ENCODE assay signal across 24 cellular contexts in the genomic region with DNA sequence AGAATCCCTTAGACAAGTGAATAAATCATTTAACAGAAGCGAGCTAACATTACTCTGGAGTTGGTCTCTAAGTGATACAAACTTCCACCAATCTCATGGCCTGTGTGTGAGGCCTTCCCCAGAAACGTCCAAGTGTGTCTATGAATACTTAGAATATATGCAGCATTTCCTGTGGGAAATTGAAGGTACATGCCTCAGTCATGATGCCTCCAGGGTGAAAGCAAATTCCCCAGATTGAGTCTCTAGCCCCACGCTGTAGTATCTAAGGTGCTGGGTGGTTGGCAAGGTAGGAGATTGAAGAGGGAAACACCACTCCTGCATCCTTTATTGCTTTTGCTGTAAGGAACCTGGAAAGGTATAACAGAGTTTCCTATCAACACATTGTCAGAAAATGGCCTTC.
"Had no signal": no experiment of that assay in that cellular context is flagged by ENCODE, and none has a peak within 500 bp of the region (broad histone marks: within the 10 kb centered on the region; RNA-seq: fewer than 3 reads in every experiment).

No MANE protein-coding gene starts in this region.

- H3K9me3 ChIP-seq: left lung, lower lobe of right lung, mucosa of descending colon, ovary, right lobe of liver, testis, thyroid gland, transverse colon, vagina had no signal

- ATAC-seq: left colon; left lung; lower lobe of right lung; mucosa of descending colon; naive thymus-derived CD4-positive, alpha-beta T cell; natural killer cell treated with Interleukin-12 subunit alpha and Interleukin-12 subunit beta and Interleukin-15 and Interleukin-18, amount 100 ng/mL, for 72 hours; right lobe of liver; stimulated activated naive B cell treated with anti-CD40 and anti-IgM and Interleukin-4, amounts not matched to agents 10 μg/mL and 1 μg/mL and 100 μg/mL, for 72 hours; stimulated activated naive CD8-positive, alpha-beta T cell treated with anti-CD3 and anti-CD28 coated beads, Interleukin-15, Interleukin-2, amounts not matched to agents 100 U/mL and 50 U/mL, for 24 hours had no signal

- H3K4me3 ChIP-seq: left lung, lower lobe of right lung, mucosa of descending colon, ovary, right atrium auricular region, right lobe of liver, stomach, testis, thyroid gland, transverse colon, upper lobe of left lung, vagina had no signal

- H3K36me3 ChIP-seq: left lung, lower lobe of right lung, ovary, right atrium auricular region, right lobe of liver, stomach, thyroid gland, transverse colon, upper lobe of left lung, vagina had no signal

- H3K27ac ChIP-seq: left lung, lower lobe of right lung, ovary, right atrium auricular region, right lobe of liver, stomach, testis, thyroid gland, transverse colon, upper lobe of left lung, vagina had no signal

- H3K4me1 ChIP-seq: left lung, lower lobe of right lung, right atrium auricular region, right lobe of liver, stomach, testis, thyroid gland, transverse colon, upper lobe of left lung, vagina had no signal

- DNase-seq: hippocampal formation; kidney; left colon; left lung; lower lobe of right lung; midbrain; mucosa of descending colon; naive thymus-derived CD4-positive, alpha-beta T cell; ovary; right lobe of liver; stimulated activated CD4-positive, alpha-beta T cell treated with anti-CD3 and anti-CD28 coated beads, Interleukin-12 subunit alpha, Interleukin-12 subunit beta, amount 100 ng/mL, for 4 hours; stimulated activated CD4-positive, alpha-beta T cell treated with anti-CD3 and anti-CD28 coated beads, Interleukin-15, amount 100 ng/mL, for 24 hours; stimulated activated CD4-positive, alpha-beta T cell treated with anti-CD3 and anti-CD28 coated beads, Interleukin-2, amount 100 ng/mL, for 24 hours; stimulated activated CD4-positive, alpha-beta T cell treated with anti-CD3 and anti-CD28 coated beads, Interleukin-4, amount 100 ng/mL, for 1 hour; stimulated activated naive B cell treated with anti-CD40 and anti-IgM and Interleukin-4, amounts not matched to agents 10 μg/mL and 1 μg/mL and 100 μg/mL, for 72 hours; stimulated activated naive CD8-positive, alpha-beta T cell treated with anti-CD3 and anti-CD28 coated beads, Interleukin-15, Interleukin-2, amounts not matched to agents 100 U/mL and 50 U/mL, for 24 hours; stomach; testis; thyroid gland; transverse colon; upper lobe of left lung had no signal

- H3K27me3 ChIP-seq: ovary, right atrium auricular region, right lobe of liver, testis, thyroid gland, transverse colon, upper lobe of left lung, vagina had no signal
